In genomic region chr12:52210925-52211650, GRCh38 we compare ENCODE assay signal across 1 cellular context.
TF ChIP-seq lines count a peak whose summit lies in the region.

No MANE protein-coding gene starts in this region.

TF ChIP-seq in SK-N-SH, 30 proteins besides CTCF, POLR2A, EP300 and RAD21:
- TF ChIP-seq JUND (IDR thresholded peaks at IDR 0.05) (no peak), GABPA (IDR thresholded peaks at IDR 0.05; ENCODE audit: low read depth) (no peak)
